Comparison of ENCODE assay signal across 1 cellular context in genomic region chr3:38030126-38031021, GRCh38.
A peak's percentile ranks its signal among the peaks of the same experiment; 100 is the strongest.
TF ChIP-seq lines count a peak whose summit lies in the region.

No MANE protein-coding gene starts in this region.

TF ChIP-seq in HepG2, 621 proteins besides CTCF, POLR2A, EP300 and RAD21:
- TF ChIP-seq ZNF605 (CRISPR knock-in tag; IDR thresholded peaks at IDR 0.05) (0 out of 2 replicates have a peak, but pooled peaks have one; percentile 20), ZNF362 (CRISPR knock-in tag; IDR thresholded peaks at IDR 0.05; ENCODE audit: borderline replicate concordance) (no peak), ZFX (CRISPR knock-in tag; IDR thresholded peaks at IDR 0.05; ENCODE audit: low read depth) (no peak), ZNF75D (CRISPR knock-in tag; IDR thresholded peaks at IDR 0.05; ENCODE audit: borderline replicate concordance) (no peak), ZNF713 (CRISPR knock-in tag; IDR thresholded peaks at IDR 0.05) (no peak), ZUFSP (CRISPR knock-in tag; IDR thresholded peaks at IDR 0.05; ENCODE audit: borderline replicate concordance) (no peak), TRIM24 (CRISPR knock-in tag; IDR thresholded peaks at IDR 0.05) (no peak), TCF7L2 (IDR thresholded peaks at IDR 0.05; ENCODE audit: low read depth, low read length) (no peak), ZNF589 (CRISPR knock-in tag; conservative IDR thresholded peaks at IDR 0.05) (0 out of 2 replicates have a peak, but pooled peaks have one; percentile 6), NKX3-1 (CRISPR knock-in tag; IDR thresholded peaks at IDR 0.05) (no peak), ZSCAN12 (CRISPR knock-in tag; IDR thresholded peaks at IDR 0.05) (no peak), AFF4 (CRISPR knock-in tag; IDR thresholded peaks at IDR 0.05) (no peak), TMF1 (CRISPR knock-in tag; IDR thresholded peaks at IDR 0.05; ENCODE audit: low read depth) (no peak), ZGPAT (CRISPR knock-in tag; IDR thresholded peaks at IDR 0.05) (no peak)
TF ChIP-seq in HepG2: peak in this region for 2.
